Comparison of ENCODE assay signal across 11 cellular contexts in genomic region chr15:94070341-94071275, GRCh38.
DNase-seq lines count a peak whose midpoint lies in the region; ATAC-seq and TF ChIP-seq lines count a peak whose summit lies in the region.
"Had no signal": no experiment of that assay in that cellular context is flagged by ENCODE, and none has a peak within 500 bp of the region (broad histone marks: within the 10 kb centered on the region; RNA-seq: fewer than 3 reads in every experiment).

No MANE protein-coding gene starts in this region.

- H3K27ac ChIP-seq in lung (ENCODE audit: low read depth in 1 of 2, low read length in 1 of 2): peak overlapping the region in 1 of 2 donors; percentile 43

- H3K27me3 Mint-ChIP-seq in CD14-positive monocyte (ENCODE audit: low read depth in 3 of 3): peaks cover 0 to 5% (median 4%) of the 10 kb centered on the region in 3 donors

- H3K27me3 ChIP-seq in lung (ENCODE audit: control insufficient read depth, insufficient read depth): no peaks in the 10 kb centered on the region

- H3K9me3 Mint-ChIP-seq in CD14-positive monocyte: peaks cover 2 to 13% (median 5%) of the 10 kb centered on the region in 7 donors

- TF ChIP-seq CTCF in CD14-positive monocyte (IDR thresholded peaks at IDR 0.05) (no peak), lung (IDR thresholded peaks at IDR 0.05; ENCODE audit: control extremely low read depth, extremely low read depth) (no peak)

- peak overlapping the region in 1 of 7 donors; percentile 46 for H3K27ac Mint-ChIP-seq in CD14-positive monocyte
- H3K27ac Mint-ChIP-seq: naive thymus-derived CD8-positive, alpha-beta T cell; stimulated activated naive CD8-positive, alpha-beta T cell treated with anti-CD3 and anti-CD28 coated beads, Interleukin-15, Interleukin-2, amounts not matched to agents 100 ng/mL and 50 ng/mL, for 24 hours had no signal

- peak overlapping the region in 1 of 2 donors; percentile 77 for H3K4me3 Mint-ChIP-seq in CD14-positive monocyte
- H3K4me3 Mint-ChIP-seq: naive thymus-derived CD8-positive, alpha-beta T cell; stimulated activated naive CD8-positive, alpha-beta T cell treated with anti-CD3 and anti-CD28 coated beads, Interleukin-15, Interleukin-2, amounts not matched to agents 100 ng/mL and 50 ng/mL, for 24 hours had no signal

- DNase-seq in CD14-positive monocyte (ENCODE audit: low spot score): peak; percentile 47
- peak; percentile 48 for DNase-seq in SHP77 treated with DMSO at 0.1 percent for 48 hours (lab: John Stamatoyannopoulos, UW)
- DNase-seq in lung (ENCODE audit: low spot score): no peak
- no peak for DNase-seq in NCI-H1105 treated with DMSO at 0.1 percent for 48 hours (lab: John Stamatoyannopoulos, UW)
- no peak for DNase-seq in HUDEP-2 (lab: John Stamatoyannopoulos, UW; ENCODE audit: unreplicated experiment in 76 of 76)
- DNase-seq: activated CD4-positive, alpha-beta T cell treated with anti-CD3 and anti-CD28 coated beads for 4 hours; naive thymus-derived CD8-positive, alpha-beta T cell had no signal

- no peaks in the 10 kb centered on the region for H3K4me1 ChIP-seq in lung (ENCODE audit: control insufficient read depth in 2 of 2, insufficient read depth in 2 of 2, low read length in 2 of 2)

- H3K9me3 ChIP-seq in lung (ENCODE audit: control insufficient read depth in 2 of 2, insufficient read depth in 1 of 2, low read length in 1 of 2): peaks cover 2 to 8% of the 10 kb centered on the region in 2 donors

- ATAC-seq in HG03432 (IDR thresholded peaks at IDR 0.05; ENCODE audit: unreplicated experiment) (peak; percentile 68), lung (ENCODE audit: insufficient read depth, low FRiP score) (peak; percentile 43), GM19397 (IDR thresholded peaks at IDR 0.05; ENCODE audit: unreplicated experiment) (no peak), HG02840 (IDR thresholded peaks at IDR 0.05; ENCODE audit: low FRiP score, unreplicated experiment) (no peak)
- ATAC-seq: naive thymus-derived CD8-positive, alpha-beta T cell had no signal

- H3K4me3 ChIP-seq in lung: no peak overlapping the region

- no peaks in the 10 kb centered on the region for H3K36me3 Mint-ChIP-seq in CD14-positive monocyte
- H3K36me3 Mint-ChIP-seq: naive thymus-derived CD8-positive, alpha-beta T cell had no signal

- intact Hi-C loops in CD14-positive monocyte (cut with micrococcal nuclease): no loop called here

- 60 to 67% methylated on average over 19 of the region's 19 CpGs for whole genome bisulfite sequencing in lung, 2 donors

- H3K4me1 Mint-ChIP-seq in CD14-positive monocyte: peaks cover 5% of the 10 kb centered on the region
- H3K4me1 Mint-ChIP-seq: naive thymus-derived CD8-positive, alpha-beta T cell had no signal

- H3K36me3 ChIP-seq in lung (ENCODE audit: control insufficient read depth in 2 of 2, insufficient read depth in 2 of 2, low read length in 2 of 2): no peaks in the 10 kb centered on the region

Comparison
In these comparisons a context has a peak if more than half of its experiments do, and no peak if none do; other contexts are left out.
1. DNase-seq: peak in CD14-positive monocyte (single experiment) and SHP77 treated with DMSO at 0.1 percent for 48 hours (single experiment); none in lung (single experiment), NCI-H1105 treated with DMSO at 0.1 percent for 48 hours (single experiment) and HUDEP-2 (0 of 76).
2. ATAC-seq: peak in HG03432 (single experiment) and lung (single experiment); none in GM19397 (single experiment) and HG02840 (single experiment).